ENCODE assay signal across 1 cellular context in genomic region chr2:170206805-170207407, GRCh38.
A peak's percentile ranks its signal among the peaks of the same experiment; 100 is the strongest.
TF ChIP-seq lines count a peak whose summit lies in the region.

No MANE protein-coding gene starts in this region.

TF ChIP-seq in K562, 482 proteins besides CTCF, POLR2A, EP300 and RAD21 (continued from another document):
- TF ChIP-seq MGA (IDR thresholded peaks at IDR 0.05) (peak; percentile 78), NFE2 (IDR thresholded peaks at IDR 0.05; ENCODE audit: low read depth) (no peak), ZBTB9 (CRISPR knock-in tag; IDR thresholded peaks at IDR 0.05) (peak; percentile 63; the same call in 1 of the 2 replicates), MAFF (IDR thresholded peaks at IDR 0.05; ENCODE audit: low read length) (no peak), CCNT2 (IDR thresholded peaks at IDR 0.05; ENCODE audit: borderline replicate concordance, extremely low read depth, insufficient read length, low read depth, low read length) (peak; percentile 31), ZNF134 (CRISPR knock-in tag; conservative IDR thresholded peaks at IDR 0.05) (0 out of 2 replicates have a peak, but pooled peaks have one; percentile 15), ATF1 (CRISPR knock-in tag; IDR thresholded peaks at IDR 0.05) (no peak), ATF1 (tag; IDR thresholded peaks at IDR 0.05) (peak; percentile 62), PHF8 (IDR thresholded peaks at IDR 0.05; ENCODE audit: borderline replicate concordance, low read length) (no peak), POLR2AphosphoS5 (IDR thresholded peaks at IDR 0.05; ENCODE audit: control insufficient read depth, insufficient read depth, low read depth, low read length) (no peak), LCOR (CRISPR knock-in tag; IDR thresholded peaks at IDR 0.05) (peak; percentile 74; the same call in 1 of the 2 replicates), ZNF197 (CRISPR knock-in tag; IDR thresholded peaks at IDR 0.05; ENCODE audit: low read depth) (peak; percentile 78; the same call in 1 of the 2 replicates)
